ENCODE assay signal across 1 cellular context in genomic region chr20:35271073-35271882, GRCh38.
TF ChIP-seq lines count a peak whose summit lies in the region.

No MANE protein-coding gene starts in this region.

TF ChIP-seq in HepG2, 621 proteins besides CTCF, POLR2A, EP300 and RAD21:
- TF ChIP-seq SPEN (CRISPR knock-in tag; IDR thresholded peaks at IDR 0.05; ENCODE audit: low read depth) (no peak), BORCS8-MEF2B (CRISPR knock-in tag; IDR thresholded peaks at IDR 0.05) (0 out of 2 replicates have a peak, but pooled peaks have one; percentile 12), EEA1 (CRISPR knock-in tag; IDR thresholded peaks at IDR 0.05; ENCODE audit: borderline replicate concordance) (0 out of 2 replicates have a peak, but pooled peaks have one; percentile 42), ZNF512 (CRISPR knock-in tag; IDR thresholded peaks at IDR 0.05) (no peak), ZNF446 (CRISPR knock-in tag; IDR thresholded peaks at IDR 0.05) (no peak), AGO2 (optimal IDR thresholded peaks at IDR 0.05; ENCODE audit: low read depth, low read length) (peak; percentile 29), KLF15 (CRISPR knock-in tag; IDR thresholded peaks at IDR 0.05; ENCODE audit: borderline replicate concordance) (no peak)
